In the genomic region with DNA sequence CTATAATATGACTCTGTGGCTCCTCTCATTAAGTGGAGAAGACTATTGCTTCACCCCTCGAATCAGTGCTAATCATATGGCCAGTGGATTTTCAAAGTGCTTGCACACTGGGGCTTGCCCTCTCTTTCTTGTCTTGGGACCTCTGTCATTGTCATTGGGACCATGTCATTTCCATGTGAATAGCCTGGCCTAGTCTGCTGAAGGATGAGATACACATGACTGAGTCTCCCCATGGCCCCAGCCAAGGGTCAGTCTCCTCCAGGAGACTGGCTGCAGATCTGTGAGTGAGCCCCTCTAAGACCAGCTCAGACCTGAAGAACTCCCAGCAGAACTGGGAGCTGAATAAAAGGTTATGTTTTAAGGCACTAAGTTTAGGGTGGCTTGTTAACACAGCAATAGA, we compare ENCODE assay signal across 1 cellular context.
TF ChIP-seq lines count a peak whose summit lies in the region.

No MANE protein-coding gene starts in this region.

TF ChIP-seq in IMR-90, 13 proteins besides CTCF, POLR2A, EP300 and RAD21:
- TF ChIP-seq MXI1 (IDR thresholded peaks at IDR 0.05; ENCODE audit: borderline replicate concordance, low read depth, low read length) (no peak), SMC3 (IDR thresholded peaks at IDR 0.05; ENCODE audit: low read depth, low read length) (no peak), FOS (IDR thresholded peaks at IDR 0.05; ENCODE audit: low read depth, low read length) (no peak), NFE2L2 (IDR thresholded peaks at IDR 0.05; ENCODE audit: low read depth, low read length) (no peak), RCOR1 (IDR thresholded peaks at IDR 0.05; ENCODE audit: insufficient replicate concordance, low read length) (no peak), RFX5 (IDR thresholded peaks at IDR 0.05; ENCODE audit: low read depth, low read length) (no peak), CEBPB (IDR thresholded peaks at IDR 0.05; ENCODE audit: low read depth, low read length) (no peak), MAFK (IDR thresholded peaks at IDR 0.05; ENCODE audit: low read depth, low read length) (no peak), CHD1 (IDR thresholded peaks at IDR 0.05; ENCODE audit: low read depth, low read length) (no peak), MAZ (IDR thresholded peaks at IDR 0.05; ENCODE audit: borderline replicate concordance, low read depth, low read length) (no peak)
- TF ChIP-seq, protein P1, sequence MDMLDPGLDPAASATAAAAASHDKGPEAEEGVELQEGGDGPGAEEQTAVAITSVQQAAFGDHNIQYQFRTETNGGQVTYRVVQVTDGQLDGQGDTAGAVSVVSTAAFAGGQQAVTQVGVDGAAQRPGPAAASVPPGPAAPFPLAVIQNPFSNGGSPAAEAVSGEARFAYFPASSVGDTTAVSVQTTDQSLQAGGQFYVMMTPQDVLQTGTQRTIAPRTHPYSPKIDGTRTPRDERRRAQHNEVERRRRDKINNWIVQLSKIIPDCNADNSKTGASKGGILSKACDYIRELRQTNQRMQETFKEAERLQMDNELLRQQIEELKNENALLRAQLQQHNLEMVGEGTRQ (IDR thresholded peaks at IDR 0.05; ENCODE audit: low read depth, low read length): no peak
